Comparison of ENCODE assay signal across 16 cellular contexts in genomic region chr1:1556505-1556904, GRCh38. TPM values are rescaled to one million over a fixed set of nuclear protein-coding genes. Genes with fewer than 3 reads are reported as not detected.
DNase-seq lines count a peak whose midpoint lies in the region; ATAC-seq and TF ChIP-seq lines count a peak whose summit lies in the region.
"Had no signal": no experiment of that assay in that cellular context is flagged by ENCODE, and none has a peak within 500 bp of the region (broad histone marks: within the 10 kb centered on the region; RNA-seq: fewer than 3 reads in every experiment).

No MANE protein-coding gene starts in this region.

- no peak for TF ChIP-seq CTCF in GM23338 (conservative IDR thresholded peaks at IDR 0.05; ENCODE audit: low read depth in 2 of 2)
- no peak for TF ChIP-seq CTCF in RWPE1 (conservative IDR thresholded peaks at IDR 0.05; ENCODE audit: low read depth)
- no peak for TF ChIP-seq CTCF in esophagus squamous epithelium (IDR thresholded peaks at IDR 0.05)
- TF ChIP-seq CTCF in mammary epithelial cell (conservative IDR thresholded peaks at IDR 0.05 in 1 of 2, IDR thresholded peaks at IDR 0.05 in 1 of 2; ENCODE audit: extremely low read depth in 1 of 2, insufficient read depth in 1 of 2, low read depth in 1 of 2, low read length in 2 of 2) = no peak

- POLR2A ChIA-PET in RWPE1 (lab: Yijun Ruan, JAX; ENCODE audit: low non-redundant PET) = no interaction called here

- TF ChIP-seq POLR2A in esophagus squamous epithelium (IDR thresholded peaks at IDR 0.05) = no peak

- H3K79me2 ChIP-seq in GM23338 (replicated peaks; ENCODE audit: insufficient read depth) (peaks cover 17% of the 10 kb centered on the region), mammary epithelial cell (ENCODE audit: insufficient read depth, low read length) (peaks cover 69% of the 10 kb centered on the region)

- no peak overlapping the region for H2AFZ ChIP-seq in GM23338
- H2AFZ ChIP-seq in mammary epithelial cell (ENCODE audit: low read depth, low read length) = no peak overlapping the region
- H2AFZ ChIP-seq: GM23248 had no signal

- no peaks in the 10 kb centered on the region for H3K27me3 ChIP-seq in GM23338 (ENCODE audit: insufficient read depth)
- no peaks in the 10 kb centered on the region for H3K27me3 ChIP-seq in esophagus squamous epithelium
- H3K27me3 ChIP-seq in mammary epithelial cell (ENCODE audit: insufficient read depth, low read length) = no peaks in the 10 kb centered on the region
- H3K27me3 ChIP-seq: BLaER1 treated with 17β-estradiol and CSF1 and Interleukin-3, amounts not matched to agents 10 nM and 100 nM had no signal

- H3K9ac ChIP-seq in mammary epithelial cell (ENCODE audit: insufficient read depth, low read length) = no peak overlapping the region
- H3K9ac ChIP-seq: GM23248 had no signal

- H3K4me1 Mint-ChIP-seq in GM23338 = no peaks in the 10 kb centered on the region; the same call in 2 of the 3 replicates
- peaks cover 9 to 22% of the 10 kb centered on the region in 2 donors for H3K4me1 Mint-ChIP-seq in stimulated activated naive B cell treated with anti-CD40 and anti-IgM and Interleukin-4, amounts not matched to agents 10 μg/mL and 1 μg/mL and 100 μg/mL, for 72 hours
- peaks cover 13% of the 10 kb centered on the region for H3K4me1 Mint-ChIP-seq in activated T-cell treated with anti-CD3 and anti-CD28 coated beads, Interleukin-2, amount 50 U/mL, for 24 hours (ENCODE audit: low read depth)

- peaks cover 15% of the 10 kb centered on the region for H3K27me3 Mint-ChIP-seq in GM23338 (ENCODE audit: insufficient read depth, low read depth, poor library complexity)
- H3K27me3 Mint-ChIP-seq in stimulated activated naive B cell treated with anti-CD40 and anti-IgM and Interleukin-4, amounts not matched to agents 10 μg/mL and 1 μg/mL and 100 μg/mL, for 72 hours = no peaks in the 10 kb centered on the region
- H3K27me3 Mint-ChIP-seq in activated T-cell treated with anti-CD3 and anti-CD28 coated beads, Interleukin-2, amount 50 U/mL, for 24 hours = no peaks in the 10 kb centered on the region
- H3K27me3 Mint-ChIP-seq: CD4-positive, CD25-positive, alpha-beta regulatory T cell had no signal

- H3K36me3 ChIP-seq in GM23338 (ENCODE audit: insufficient read depth) (no peaks in the 10 kb centered on the region), esophagus squamous epithelium (peaks cover 4 to 23% (median 7%) of the 10 kb centered on the region in 3 donors), mammary epithelial cell (ENCODE audit: insufficient read depth, low read length) (peaks cover 5% of the 10 kb centered on the region)

- H3K36me3 Mint-ChIP-seq in GM23338 (ENCODE audit: low read depth) = peaks cover 8% of the 10 kb centered on the region
- peaks cover 15 to 23% of the 10 kb centered on the region in 2 donors for H3K36me3 Mint-ChIP-seq in stimulated activated naive B cell treated with anti-CD40 and anti-IgM and Interleukin-4, amounts not matched to agents 10 μg/mL and 1 μg/mL and 100 μg/mL, for 72 hours
- peaks cover 63% of the 10 kb centered on the region for H3K36me3 Mint-ChIP-seq in activated T-cell treated with anti-CD3 and anti-CD28 coated beads, Interleukin-2, amount 50 U/mL, for 24 hours (ENCODE audit: low read depth)
- H3K36me3 Mint-ChIP-seq: CD4-positive, CD25-positive, alpha-beta regulatory T cell had no signal

- no peaks in the 10 kb centered on the region for H3K4me1 ChIP-seq in GM23338 (ENCODE audit: insufficient read depth)
- peaks cover 5 to 47% (median 7%) of the 10 kb centered on the region in 3 donors for H3K4me1 ChIP-seq in esophagus squamous epithelium
- H3K4me1 ChIP-seq in mammary epithelial cell (ENCODE audit: insufficient read depth, low read length) = peaks cover 11% of the 10 kb centered on the region

- no TSS peak for BruUV-seq in mammary epithelial cell (replicated peaks; lab: Mats Ljungman, UMichigan)

- H3K27ac Mint-ChIP-seq in GM23338 = peak overlapping the region; percentile 52; the same call in 1 of the 2 replicates
- peak overlapping the region; percentile 25 for H3K27ac Mint-ChIP-seq in stimulated activated naive B cell treated with anti-CD40 and anti-IgM and Interleukin-4, amounts not matched to agents 10 μg/mL and 1 μg/mL and 100 μg/mL, for 72 hours
- no peak overlapping the region for H3K27ac Mint-ChIP-seq in activated T-cell treated with anti-CD3 and anti-CD28 coated beads, Interleukin-2, amount 50 U/mL, for 24 hours

- H4K20me1 ChIP-seq in GM23338 (replicated peaks; ENCODE audit: insufficient read depth) = peaks cover 19% of the 10 kb centered on the region
- H4K20me1 ChIP-seq in mammary epithelial cell (ENCODE audit: insufficient read depth, low read length) = peaks cover 2% of the 10 kb centered on the region

- H3K27ac ChIP-seq in GM23338 (ENCODE audit: low read depth) (no peak overlapping the region), RWPE1 (peak overlapping the region; percentile 67), esophagus squamous epithelium (peak overlapping the region; percentile 6 to 57 (median 40)), mammary epithelial cell (ENCODE audit: insufficient read depth, low read depth, low read length) (no peak overlapping the region)
- H3K27ac ChIP-seq: BLaER1 treated with 17β-estradiol and CSF1 and Interleukin-3, amounts not matched to agents 10 nM and 100 nM; GM23248 had no signal

- H3K4me3 ChIP-seq in GM23338 (no peak overlapping the region), esophagus squamous epithelium (no peak overlapping the region), mammary epithelial cell (replicated peaks in 1 of 3; ENCODE audit: insufficient read depth in 1 of 3, low read depth in 2 of 3, low read length in 3 of 3) (no peak overlapping the region)
- H3K4me3 ChIP-seq: BLaER1 treated with 17β-estradiol and CSF1 and Interleukin-3, amounts not matched to agents 10 nM and 100 nM; GM23248 had no signal

- no peak overlapping the region for H3K4me3 Mint-ChIP-seq in GM23338
- H3K4me3 Mint-ChIP-seq in stimulated activated naive B cell treated with anti-CD40 and anti-IgM and Interleukin-4, amounts not matched to agents 10 μg/mL and 1 μg/mL and 100 μg/mL, for 72 hours = no peak overlapping the region
- no peak overlapping the region for H3K4me3 Mint-ChIP-seq in activated T-cell treated with anti-CD3 and anti-CD28 coated beads, Interleukin-2, amount 50 U/mL, for 24 hours
- H3K4me3 Mint-ChIP-seq: CD4-positive, CD25-positive, alpha-beta regulatory T cell had no signal

- H3K4me2 ChIP-seq in GM23338 = no peak overlapping the region
- no peak overlapping the region for H3K4me2 ChIP-seq in mammary epithelial cell (ENCODE audit: insufficient read depth, low read depth, low read length)
- H3K4me2 ChIP-seq: BLaER1 treated with 17β-estradiol and CSF1 and Interleukin-3, amounts not matched to agents 10 nM and 100 nM had no signal

- H3K9me2 ChIP-seq in GM23338 (ENCODE audit: insufficient read depth) = no peaks in the 10 kb centered on the region

- CTCF ChIA-PET in RWPE1 (lab: Yijun Ruan, JAX) = no interaction called here
- CTCF ChIA-PET in mammary epithelial cell (lab: Charles Lee; ENCODE audit: low non-redundant PET) = no interaction called here

- 0 out of 2 replicates have a peak, but pooled peaks cover 13% of the 10 kb centered on the region for H3F3A ChIP-seq in GM23338 (replicated peaks; ENCODE audit: low read depth)

- in situ Hi-C loops in mammary epithelial cell (cut with MboI; ENCODE audit: low sequenced_read_pairs in 2 of 2) = no loop called here

- dilution Hi-C loops in mammary epithelial cell (cut with HindIII; ENCODE audit: low sequenced_read_pairs) = loop anchor here (5.0 kb wide), 2 partner anchors 39 to 64 kb away; no protein-coding TSS in a partner anchor

- ATAC-seq in GM23338 = no peak
- no peak for ATAC-seq in stimulated activated naive B cell treated with anti-CD40 and anti-IgM and Interleukin-4, amounts not matched to agents 10 μg/mL and 1 μg/mL and 100 μg/mL, for 72 hours (replicated peaks)

- intact Hi-C loops in esophagus squamous epithelium (cut with DNase I) = no loop called here
- intact Hi-C loops in mammary epithelial cell (cut with micrococcal nuclease) = no loop called here

- 88 to 90% methylated on average over 2 to 3 of the region's 6 CpGs for WGBS in esophagus squamous epithelium, 2 donors
- 90% methylated on average over 4 of the region's 6 CpGs for WGBS in mammary epithelial cell (ENCODE audit: low coverage, missing lambda C conversion rate)

- no peak for DNase-seq in GM23338 (ENCODE audit: low spot score)
- DNase-seq in RWPE1 (ENCODE audit: low spot score) = no peak
- DNase-seq in esophagus squamous epithelium (lab: John Stamatoyannopoulos, UW) = no peak
- DNase-seq in stimulated activated naive B cell treated with anti-CD40 and anti-IgM and Interleukin-4, amounts not matched to agents 10 μg/mL and 1 μg/mL and 100 μg/mL, for 72 hours = no peak
- no peak for DNase-seq in mammary epithelial cell
- DNase-seq in NCI-H2107 treated with DMSO at 0.1 percent for 48 hours (lab: John Stamatoyannopoulos, UW; ENCODE audit: unreplicated experiment) = no peak
- no peak for DNase-seq in activated T-cell treated with anti-CD3 and anti-CD28 coated beads, Interleukin-2, amount 50 U/mL, for 24 hours
- DNase-seq: ACHN; Calu3; CD4-positive, CD25-positive, alpha-beta regulatory T cell; DMS 273 treated with DMSO at 0.1 percent for 48 hours; GM23248; H7; IMR-90 had no signal

- no peaks in the 10 kb centered on the region for H3K9me3 Mint-ChIP-seq in GM23338
- no peaks in the 10 kb centered on the region for H3K9me3 Mint-ChIP-seq in stimulated activated naive B cell treated with anti-CD40 and anti-IgM and Interleukin-4, amounts not matched to agents 10 μg/mL and 1 μg/mL and 100 μg/mL, for 72 hours
- no peaks in the 10 kb centered on the region for H3K9me3 Mint-ChIP-seq in activated T-cell treated with anti-CD3 and anti-CD28 coated beads, Interleukin-2, amount 50 U/mL, for 24 hours

- no peaks in the 10 kb centered on the region for H3K9me3 ChIP-seq in esophagus squamous epithelium
- no peaks in the 10 kb centered on the region for H3K9me3 ChIP-seq in mammary epithelial cell (replicated peaks; ENCODE audit: insufficient read depth, low read length)
- H3K9me3 ChIP-seq: BLaER1 treated with 17β-estradiol and CSF1 and Interleukin-3, amounts not matched to agents 10 nM and 100 nM had no signal

RNA-seq across cellular contexts. Expression of gene TMEM240, which starts 16.1 kb away (rescaled TPM):
- 0.74 and 5.1 TPM in 2 replicates for total RNA-seq in GM23338 (2014; rRNA removed; shearing (Covaris generic))
- polyA plus RNA-seq in GM23338 (2016; fragmentation: Nextera tagmentation; extraction: Ambion mirVana) = 1.8 and 1.9 TPM in 2 replicates
- 1 to 10 TPM in 1 of 4 donors, not detected in 3; 2.7 TPM for total RNA-seq in esophagus squamous epithelium
- 1 to 10 TPM in 1 of 2 donors, under 1 TPM in 1; 0.67 to 1.1 TPM for total RNA-seq in mammary epithelial cell
- 0.36 TPM for polyA plus RNA-seq in mammary epithelial cell
- not detected for polyA minus RNA-seq in mammary epithelial cell
- total RNA-seq: A172; CD4-positive, CD25-positive, alpha-beta regulatory T cell had no signal
- polyA plus RNA-seq: CD4-positive, CD25-positive, alpha-beta regulatory T cell had no signal

RNA-seq across cellular contexts. Expression of gene SSU72, which starts 18.2 kb away (rescaled TPM):
- total RNA-seq in GM23338 (2014; rRNA removed; shearing (Covaris generic)) = 148 and 163 TPM in 2 replicates
- polyA plus RNA-seq in GM23338 (2016; fragmentation: Nextera tagmentation; extraction: Ambion mirVana) (244 and 248 TPM in 2 replicates), mammary epithelial cell (110 TPM)
- total RNA-seq in esophagus squamous epithelium (100 to 1,000 TPM in 3 of 4 donors, 10 to 100 TPM in 1; 98.4 to 125 (median 124) TPM), mammary epithelial cell (100 to 1,000 TPM in 1 of 2 donors, 10 to 100 TPM in 1; 77.5 to 125 TPM)
- polyA minus RNA-seq in mammary epithelial cell = 105 TPM

RNA-seq across cellular contexts. Expression of gene FNDC10, which starts 43.4 kb away (rescaled TPM):
- 11.1 and 15.1 TPM in 2 replicates for total RNA-seq in GM23338 (2014; rRNA removed; shearing (Covaris generic))
- 7.7 and 8.6 TPM in 2 replicates for polyA plus RNA-seq in GM23338 (2016; fragmentation: Nextera tagmentation; extraction: Ambion mirVana)
- total RNA-seq in esophagus squamous epithelium = 10 to 100 TPM in 1 of 4 donors, 1 to 10 TPM in 3; 5.8 to 15.6 (median 7.9) TPM
- total RNA-seq in mammary epithelial cell = 10 to 100 TPM in 1 of 2 donors, 1 to 10 TPM in 1; 3.5 to 16.8 TPM
- polyA plus RNA-seq in mammary epithelial cell = 6.0 TPM
- 3.7 TPM for polyA minus RNA-seq in mammary epithelial cell
- total RNA-seq: A172 had no signal

RNA-seq across cellular contexts. Expression of gene ATAD3A, which starts 44.5 kb away (rescaled TPM):
- total RNA-seq in GM23338 (2014; rRNA removed; shearing (Covaris generic)) = 71.4 and 80.3 TPM in 2 replicates
- polyA plus RNA-seq in GM23338 (2016; fragmentation: Nextera tagmentation; extraction: Ambion mirVana) (36.5 and 39.3 TPM in 2 replicates), mammary epithelial cell (37.0 TPM)
- total RNA-seq in esophagus squamous epithelium (10 to 100 TPM; 27.0 to 53.8 (median 32.6) TPM), mammary epithelial cell (10 to 100 TPM; 20.7 to 70.2 TPM)
- polyA minus RNA-seq in mammary epithelial cell = 7.8 TPM

RNA-seq across cellular contexts. Expression of gene MIB2, which starts 58.8 kb away (rescaled TPM):
- 57.3 and 82.6 TPM in 2 replicates for total RNA-seq in GM23338 (2014; rRNA removed; shearing (Covaris generic))
- polyA plus RNA-seq in GM23338 (2016; fragmentation: Nextera tagmentation; extraction: Ambion mirVana) (104 and 120 TPM in 2 replicates), mammary epithelial cell (10.0 TPM)
- total RNA-seq in esophagus squamous epithelium (10 to 100 TPM; 80.0 to 99.8 (median 96.6) TPM), mammary epithelial cell (10 to 100 TPM; 44.8 to 48.5 TPM)
- 2.8 TPM for polyA minus RNA-seq in mammary epithelial cell

Comparison
In these comparisons a context has a peak if more than half of its experiments do, and no peak if none do; other contexts are left out.
1. H3K27ac ChIP-seq: peak in RWPE1 (single experiment) and esophagus squamous epithelium (4 of 4); none in GM23338 (single experiment) and mammary epithelial cell (single experiment).